8 cellular contexts compared by ENCODE assay signal in the genomic region with DNA sequence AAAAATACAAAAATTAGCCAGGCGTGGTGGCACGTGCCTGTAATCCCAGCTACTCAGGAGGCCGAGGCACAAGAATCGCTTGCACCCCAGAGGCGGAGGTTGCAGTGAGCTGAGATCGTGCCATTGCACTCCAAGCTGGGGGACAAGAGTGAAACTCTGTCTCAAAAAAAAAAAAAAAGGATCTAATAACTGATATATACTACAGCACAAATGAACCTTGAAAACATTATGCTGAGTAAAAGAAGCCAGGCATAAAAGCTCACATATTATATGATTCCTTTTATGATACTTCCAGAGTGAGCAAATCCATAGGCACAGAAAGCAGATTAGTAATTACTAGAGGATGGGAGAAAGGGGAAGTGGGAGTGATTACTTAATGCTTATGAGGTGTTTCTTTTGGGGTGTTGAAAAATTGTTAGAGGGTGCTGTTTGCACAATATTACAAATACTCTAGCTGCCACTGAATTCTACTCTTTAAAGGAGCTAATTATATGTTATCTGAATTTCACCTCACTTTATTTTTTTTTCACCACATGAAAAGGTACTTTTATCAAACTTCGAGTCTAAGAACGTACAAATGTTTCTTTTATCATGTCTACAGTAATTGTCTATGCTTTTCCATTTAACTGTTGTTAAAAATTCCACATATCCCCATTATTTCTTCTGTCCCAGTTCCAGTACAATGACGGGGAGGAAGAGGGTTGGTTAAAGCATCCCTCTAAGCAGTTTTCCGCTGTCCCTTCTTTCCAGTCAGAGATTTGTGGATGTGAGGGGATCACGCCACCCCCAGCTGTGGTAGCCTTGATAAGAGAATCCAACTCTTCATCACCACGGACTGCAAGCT.
DNase-seq lines count a peak whose midpoint lies in the region; ATAC-seq and TF ChIP-seq lines count a peak whose summit lies in the region.

No MANE protein-coding gene starts in this region.

- H3K4me3 ChIP-seq in heart left ventricle, result peak overlapping the region; percentile 13 to 68 (median 52)
- peak overlapping the region; percentile 51 to 56 for H3K4me3 ChIP-seq in ascending aorta
- peak overlapping the region in 2 of 3 donors; percentile 38 to 51 for H3K4me3 ChIP-seq in right lobe of liver
- H3K4me3 ChIP-seq in transverse colon, result peak overlapping the region in 3 of 4 donors; percentile 23 to 53 (median 29)
- no peak overlapping the region for H3K4me3 ChIP-seq in MM.1S (ENCODE audit: low read length)

- H3K9me3 ChIP-seq in heart left ventricle, result no peaks in the 10 kb centered on the region
- H3K9me3 ChIP-seq in ascending aorta, result no peaks in the 10 kb centered on the region
- no peaks in the 10 kb centered on the region for H3K9me3 ChIP-seq in right lobe of liver
- H3K9me3 ChIP-seq in transverse colon, result no peaks in the 10 kb centered on the region
- H3K9me3 ChIP-seq in MM.1S (replicated peaks; ENCODE audit: insufficient read depth, low read length), result no peaks in the 10 kb centered on the region

- no peak overlapping the region for H3K4me2 ChIP-seq in MM.1S (ENCODE audit: low read depth, low read length)

- 67 to 82% (median 72%) methylated on average over 12 of the region's 12 CpGs for WGBS in heart left ventricle, 4 donors
- 72% methylated on average over 10 of the region's 12 CpGs for WGBS in right lobe of liver (ENCODE audit: insufficient coverage, low coverage, low lambda C conversion rate, missing lambda C conversion rate)
- 76 to 81% methylated on average over 3 to 12 of the region's 12 CpGs for WGBS in transverse colon (ENCODE audit: low coverage in 1 of 2), 2 donors

- no peaks in the 10 kb centered on the region for H3F3A ChIP-seq in MM.1S (ENCODE audit: insufficient read depth, low read length)

- H2AFZ ChIP-seq in MM.1S (ENCODE audit: low read length), result no peak overlapping the region

- H3K4me1 ChIP-seq in heart left ventricle (peaks cover 0 to 5% (median 0%) of the 10 kb centered on the region in 12 donors), ascending aorta (no peaks in the 10 kb centered on the region), right lobe of liver (no peaks in the 10 kb centered on the region), transverse colon (no peaks in the 10 kb centered on the region), MM.1S (ENCODE audit: low read length) (no peaks in the 10 kb centered on the region)

- TF ChIP-seq CTCF in heart left ventricle (IDR thresholded peaks at IDR 0.05) (no peak), ascending aorta (IDR thresholded peaks at IDR 0.05) (no peak), right lobe of liver (IDR thresholded peaks at IDR 0.05) (no peak), transverse colon (IDR thresholded peaks at IDR 0.05) (no peak), MM.1S (IDR thresholded peaks at IDR 0.05; ENCODE audit: low read length) (no peak)

- H3K27me3 ChIP-seq in heart left ventricle (no peaks in the 10 kb centered on the region), ascending aorta (no peaks in the 10 kb centered on the region), right lobe of liver (no peaks in the 10 kb centered on the region), transverse colon (no peaks in the 10 kb centered on the region), MM.1S (replicated peaks; ENCODE audit: insufficient read depth, low read length) (no peaks in the 10 kb centered on the region)

- H4K20me1 ChIP-seq in MM.1S (ENCODE audit: insufficient read depth, low read length), result no peaks in the 10 kb centered on the region

- ATAC-seq in heart left ventricle (peak in 2 of 4 donors; percentile 35 to 55), right lobe of liver (peak in 1 of 4 donors; percentile 22), HG02798 (IDR thresholded peaks at IDR 0.05; ENCODE audit: poor library complexity, unreplicated experiment) (no peak)

- TF ChIP-seq POLR2A in heart left ventricle (IDR thresholded peaks at IDR 0.05), result no peak
- no peak for TF ChIP-seq POLR2A in right lobe of liver (IDR thresholded peaks at IDR 0.05)
- no peak for TF ChIP-seq POLR2A in transverse colon (IDR thresholded peaks at IDR 0.05)

- peak in 1 of 5 donors; percentile 30 for DNase-seq in heart left ventricle
- no peak for DNase-seq in cardiac septum (ENCODE audit: low spot score)
- no peak for DNase-seq in ascending aorta (ENCODE audit: low spot score in 2 of 2)
- no peak for DNase-seq in right lobe of liver
- no peak for DNase-seq in transverse colon
- DNase-seq in MM.1S, result no peak
- no peak for DNase-seq in LoVo (ENCODE audit: low spot score)

- in situ Hi-C loops in transverse colon (cut with MboI; ENCODE audit: low pct_ligation_motif_present in 1 of 4, low pct_unique_long_range_greater_than_20kb in 1 of 4, low sequenced_read_pairs in 3 of 4), result no loop called here

- TF ChIP-seq EP300 in transverse colon (IDR thresholded peaks at IDR 0.05; ENCODE audit: low read depth), result no peak

- intact Hi-C loops in heart left ventricle (cut with DNase I) (no loop called here), cardiac septum (cut with DNase I) (no loop called here), ascending aorta (cut with DNase I) (no loop called here), right lobe of liver (cut with DNase I) (no loop called here), transverse colon (cut with DNase I; ENCODE audit: low total_unique reads) (no loop called here)

- no peaks in the 10 kb centered on the region for H3K9me2 ChIP-seq in MM.1S (replicated peaks; ENCODE audit: insufficient read depth, low read length)

- H3K36me3 ChIP-seq in heart left ventricle, result no peaks in the 10 kb centered on the region
- H3K36me3 ChIP-seq in ascending aorta, result no peaks in the 10 kb centered on the region
- H3K36me3 ChIP-seq in right lobe of liver, result no peaks in the 10 kb centered on the region
- no peaks in the 10 kb centered on the region for H3K36me3 ChIP-seq in transverse colon
- H3K36me3 ChIP-seq in MM.1S (replicated peaks; ENCODE audit: insufficient read depth, low read length), result no peaks in the 10 kb centered on the region

- no peaks in the 10 kb centered on the region for H3K79me2 ChIP-seq in MM.1S (ENCODE audit: low read length)

- H3K27ac ChIP-seq in heart left ventricle (peak overlapping the region in 10 of 12 donors; percentile 55 to 88 (median 80)), ascending aorta (no peak overlapping the region), right lobe of liver (peak overlapping the region in 1 of 3 donors; percentile 24), transverse colon (peak overlapping the region in 2 of 4 donors; percentile 50 to 55), MM.1S (ENCODE audit: low read length) (no peak overlapping the region)

- no peak overlapping the region for H3K9ac ChIP-seq in MM.1S (ENCODE audit: low read length)

Comparison
In these comparisons a context has a peak if more than half of its experiments do, and no peak if none do; other contexts are left out.
1. H3K27ac ChIP-seq: peak in heart left ventricle (10 of 12); none in ascending aorta (0 of 2) and MM.1S (single experiment).